In the genomic region with DNA sequence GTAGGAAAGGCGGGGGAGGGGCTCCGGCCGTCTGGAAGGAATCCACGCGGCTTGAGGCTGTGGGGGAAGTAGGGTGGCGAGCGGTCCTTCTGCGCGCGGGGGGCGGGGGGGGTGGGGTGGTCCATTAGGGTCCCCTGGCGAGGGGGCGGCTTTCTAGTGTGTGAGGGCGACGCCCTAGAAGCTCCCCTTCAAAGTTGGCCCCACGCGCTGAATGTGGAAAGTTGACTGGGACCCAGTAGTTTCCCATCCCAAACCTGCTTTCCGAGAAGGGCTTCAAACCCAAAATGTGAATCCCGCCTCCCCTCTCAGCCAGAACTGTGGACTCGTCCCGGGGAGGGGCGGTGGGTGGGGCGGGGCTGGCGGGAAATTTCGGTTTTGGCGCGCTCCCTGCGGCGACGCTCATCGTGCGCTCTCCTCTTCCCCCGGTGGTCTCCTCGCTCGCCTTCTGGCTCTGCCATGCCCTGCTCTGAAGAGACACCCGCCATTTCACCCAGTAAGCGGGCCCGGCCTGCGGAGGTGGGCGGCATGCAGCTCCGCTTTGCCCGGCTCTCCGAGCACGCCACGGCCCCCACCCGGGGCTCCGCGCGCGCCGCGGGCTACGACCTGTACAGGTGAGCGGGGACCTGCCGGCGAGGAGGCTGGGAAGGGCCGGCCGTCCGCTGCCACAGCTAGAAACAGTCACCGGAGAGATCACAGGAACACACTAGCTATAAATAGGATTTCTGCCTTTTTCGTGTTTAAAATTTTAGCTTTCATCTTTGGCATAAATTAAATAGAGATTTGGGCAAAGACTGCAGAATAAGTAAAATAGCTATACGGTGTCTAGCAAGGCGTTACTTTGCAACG, we compare ENCODE assay signal across 8 cellular contexts. TPM values are rescaled to one million over a fixed set of nuclear protein-coding genes. Genes with fewer than 3 reads are reported as not detected.
A peak's percentile ranks its signal among the peaks of the same experiment; 100 is the strongest.
DNase-seq lines count a peak whose midpoint lies in the region; ATAC-seq lines count a peak whose summit lies in the region.

No MANE protein-coding gene starts in this region.

- DNase-seq in A172 (ENCODE audit: low spot score) (peak; percentile 42), NCI-H2171 treated with DMSO at 0.1 percent for 48 hours (lab: John Stamatoyannopoulos, UW) (peak; percentile 77), left lobe of liver (ENCODE audit: low spot score) (peak; percentile 69)
- peak; percentile 69 for DNase-seq in activated CD4-positive, CD25-positive, alpha-beta regulatory T cell treated with anti-CD3 and anti-CD28 coated beads, Interleukin-2, amount 50 U/mL, for 72 hours
- peak; percentile 77 for DNase-seq in stimulated activated CD4-positive, alpha-beta T cell treated with anti-CD3 and anti-CD28 coated beads, Interleukin-4, amount 100 ng/mL, for 24 hours

- peak; percentile 16 for ATAC-seq in GM18508 (IDR thresholded peaks at IDR 0.05; ENCODE audit: insufficient read depth, unreplicated experiment)
- peak; percentile 37 for ATAC-seq in HG02981 (IDR thresholded peaks at IDR 0.05; ENCODE audit: unreplicated experiment)
- peak; percentile 77 for ATAC-seq in left lobe of liver

- H3K27ac ChIP-seq in cingulate gyrus (ENCODE audit: low read depth, low read length), result peak overlapping the region; percentile 89

RNA-seq across cellular contexts. Expression of a gene that starts 0.8 kb away (rescaled TPM):
- 125 and 148 TPM in 2 replicates for total RNA-seq in A172 (2014; rRNA removed; shearing (Covaris generic))
- 31.0 TPM for total RNA-seq in left lobe of liver

Comparison
In these comparisons a context has a peak if more than half of its experiments do, and no peak if none do; other contexts are left out.
1. Peak in every context shown above with its lines: DNase-seq, ATAC-seq and H3K27ac ChIP-seq.
2. ATAC-seq: peak in every context shown above with its lines; median percentile 77 in left lobe of liver; 37 in HG02981; 16 in GM18508.